19 cellular contexts compared by ENCODE assay signal in the genomic region with DNA sequence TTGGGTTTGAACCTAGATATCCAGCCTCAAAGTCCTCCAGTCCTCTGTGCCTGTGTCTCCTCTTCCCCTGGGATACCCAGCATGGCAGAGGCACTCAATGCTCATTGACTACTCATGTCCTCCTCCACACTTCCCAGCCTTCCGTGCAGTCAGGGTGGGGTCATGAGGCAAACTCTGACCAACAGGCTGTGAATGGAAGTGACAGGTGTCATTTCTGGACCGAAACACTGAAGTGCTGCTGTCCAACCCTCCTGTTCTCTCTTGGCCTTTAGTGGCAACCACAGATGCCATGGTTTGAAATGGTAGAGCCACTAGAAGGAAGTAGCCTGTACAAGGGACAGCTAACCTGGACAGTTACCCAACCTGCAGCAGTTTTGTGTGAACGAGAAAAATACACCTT.
"Had no signal": no experiment of that assay in that cellular context is flagged by ENCODE, and none has a peak within 500 bp of the region (broad histone marks: within the 10 kb centered on the region; RNA-seq: fewer than 3 reads in every experiment).

No MANE protein-coding gene starts in this region.

- H3K36me3 ChIP-seq: colonic mucosa, heart left ventricle, right atrium auricular region, stomach, suprapubic skin, tibial nerve had no signal

- H3K4me1 ChIP-seq: colonic mucosa, right atrium auricular region, stomach had no signal

- H3K27ac ChIP-seq: colonic mucosa, right atrium auricular region, skin epidermis, stomach, suprapubic skin, tibial nerve had no signal

- DNase-seq: activated CD4-positive, alpha-beta T cell treated with anti-CD3 and anti-CD28 coated beads, Interleukin-2, amount 50 U/mL, for 4 hours; activated naive CD4-positive, alpha-beta T cell treated with Interleukin-2 at 50 U/mL for 16 hours; activated naive CD8-positive, alpha-beta T cell treated with anti-CD3 and anti-CD28 coated beads for 36 hours; colonic mucosa; heart left ventricle; left colon; stimulated activated CD4-positive, alpha-beta T cell treated with anti-CD3 and anti-CD28 coated beads, Interleukin-2, amount 100 ng/mL, for 24 hours; stomach; T-cell had no signal

- H3K4me3 ChIP-seq: colonic mucosa, heart left ventricle, lung, right atrium auricular region, skin epidermis, stomach, suprapubic skin, tibial nerve had no signal

- FAIRE-seq: astrocyte, keratinocyte, urothelium cell line had no signal

- ATAC-seq: heart left ventricle; left colon; natural killer cell treated with Interleukin-12 subunit alpha and Interleukin-12 subunit beta and Interleukin-15 and Interleukin-18, amount 100 ng/mL, for 72 hours; stimulated activated memory B cell treated with anti-CD40 and anti-IgM and Interleukin-4, amounts not matched to agents 10 μg/mL and 1 μg/mL and 100 μg/mL, for 72 hours; T-cell had no signal

- H3K27me3 ChIP-seq: colonic mucosa, heart left ventricle, right atrium auricular region, stomach, suprapubic skin, tibial nerve had no signal

- H3K9me3 ChIP-seq: colonic mucosa, heart left ventricle, right atrium auricular region, stomach, suprapubic skin, tibial nerve had no signal
